21 cellular contexts compared by ENCODE assay signal in genomic region chr6:2798586-2799134, GRCh38.
"Had no signal": no experiment of that assay in that cellular context is flagged by ENCODE, and none has a peak within 500 bp of the region (broad histone marks: within the 10 kb centered on the region; RNA-seq: fewer than 3 reads in every experiment).

No MANE protein-coding gene starts in this region.

- H3K27me3 ChIP-seq: esophagus squamous epithelium, hepatocyte, left lung, spleen had no signal

- H3K27ac Mint-ChIP-seq: activated CD4-positive, alpha-beta memory T cell treated with anti-CD3 and anti-CD28 coated beads, Interleukin-2, amount 10 ng/mL, durations not matched to agents 7 days and 5 days; activated CD4-positive, alpha-beta T cell treated with anti-CD3 and anti-CD28 coated beads for 36 hours; T-cell had no signal

- H3K4me3 Mint-ChIP-seq: activated CD4-positive, alpha-beta memory T cell treated with anti-CD3 and anti-CD28 coated beads, Interleukin-2, amount 10 ng/mL, durations not matched to agents 7 days and 5 days; activated CD4-positive, alpha-beta T cell treated with anti-CD3 and anti-CD28 coated beads for 36 hours; activated naive CD8-positive, alpha-beta T cell; activated T-cell treated with anti-CD3 and anti-CD28 coated beads, Interleukin-2, amount 50 U/mL, for 4 hours; brain; naive thymus-derived CD8-positive, alpha-beta T cell; stimulated activated naive CD8-positive, alpha-beta T cell treated with anti-CD3 and anti-CD28 coated beads, Interleukin-15, amount 100 ng/mL, for 72 hours; T-cell had no signal

- H3K27ac ChIP-seq: coronary artery had no signal

- ATAC-seq: activated T-cell treated with anti-CD3 and anti-CD28 coated beads, Interleukin-2, amount 50 U/mL, for 4 hours; left lung; mucosa of descending colon; naive thymus-derived CD8-positive, alpha-beta T cell; sciatic nerve; T-cell had no signal

- H2AFZ ChIP-seq: hepatocyte had no signal

- H3K36me3 Mint-ChIP-seq: brain, type B pancreatic cell had no signal

- H3K4me2 ChIP-seq: hepatocyte had no signal

- H3K27me3 Mint-ChIP-seq: activated CD4-positive, alpha-beta memory T cell treated with anti-CD3 and anti-CD28 coated beads, Interleukin-2, amount 10 ng/mL, durations not matched to agents 7 days and 5 days; activated CD4-positive, alpha-beta T cell treated with anti-CD3 and anti-CD28 coated beads for 36 hours; activated naive CD8-positive, alpha-beta T cell; brain; naive thymus-derived CD8-positive, alpha-beta T cell; stimulated activated naive CD8-positive, alpha-beta T cell treated with anti-CD3 and anti-CD28 coated beads, Interleukin-15, amount 100 ng/mL, for 72 hours; T-cell; type B pancreatic cell had no signal

- H3K36me3 ChIP-seq: esophagus squamous epithelium, left lung, spleen had no signal

- H3K9me3 ChIP-seq: esophagus squamous epithelium, left lung, mucosa of descending colon, spleen had no signal

- H3K9me3 Mint-ChIP-seq: activated CD4-positive, alpha-beta memory T cell treated with anti-CD3 and anti-CD28 coated beads, Interleukin-2, amount 10 ng/mL, durations not matched to agents 7 days and 5 days; activated T-cell treated with anti-CD3 and anti-CD28 coated beads, Interleukin-2, amount 50 U/mL, for 4 hours; brain; naive thymus-derived CD8-positive, alpha-beta T cell; T-cell had no signal

- H3K4me3 ChIP-seq: coronary artery, esophagus squamous epithelium, hepatocyte, left lung, mucosa of descending colon, spleen had no signal

- DNase-seq: activated CD4-positive, alpha-beta memory T cell treated with anti-CD3 and anti-CD28 coated beads, Interleukin-2, amount 10 ng/mL, durations not matched to agents 7 days and 5 days; activated CD4-positive, alpha-beta T cell treated with anti-CD3 and anti-CD28 coated beads for 36 hours; activated effector memory CD4-positive, alpha-beta T cell treated with anti-CD3 and anti-CD28 coated beads, Interleukin-2, amount 50 U/mL, for 16 hours; activated T-cell treated with anti-CD3 and anti-CD28 coated beads, Interleukin-2, amount 50 U/mL, for 4 hours; amygdala; central memory CD4-positive, alpha-beta T cell; effector CD4-positive, alpha-beta T cell; esophagus squamous epithelium; left lung; mucosa of descending colon; naive thymus-derived CD8-positive, alpha-beta T cell; spleen; stimulated activated naive CD8-positive, alpha-beta T cell treated with anti-CD3 and anti-CD28 coated beads, Interleukin-15, amount 100 ng/mL, for 72 hours; T-cell; T-helper 9 cell had no signal
